In genomic region chr15:58212909-58213526, GRCh38 we compare ENCODE assay signal across 8 cellular contexts.
DNase-seq lines count a peak whose midpoint lies in the region; ATAC-seq and TF ChIP-seq lines count a peak whose summit lies in the region.

No MANE protein-coding gene starts in this region.

- ATAC-seq in RWPE2 (ENCODE audit: low read depth) (peak; percentile 82), HG02938 (IDR thresholded peaks at IDR 0.05; ENCODE audit: unreplicated experiment) (no peak)
- ATAC-seq in naive thymus-derived CD4-positive, alpha-beta T cell, result no peak

- TF ChIP-seq CTCF in AG09319 (IDR thresholded peaks at IDR 0.05; ENCODE audit: low read depth, low read length) (peak; percentile 72), HEK293 (tag by site-specific recombination; IDR thresholded peaks at IDR 0.05) (no peak), RWPE2 (IDR thresholded peaks at IDR 0.05; ENCODE audit: poor library complexity, severe bottlenecking) (peak; percentile 90), foreskin fibroblast (IDR thresholded peaks at IDR 0.05; ENCODE audit: low read depth, low read length) (peak; percentile 77), spleen (IDR thresholded peaks at IDR 0.05 in 8 of 11, conservative IDR thresholded peaks at IDR 0.05 in 3 of 11) (peak in 8 of 11 experiments; percentile 10 to 52 (median 44))

- CTCF ChIA-PET in HEK293 (lab: Yijun Ruan, JAX), result interaction anchor here (1.0 to 1.3 kb wide), 2 partner anchors 9 to 183 kb away, joined by 3 to 4 read pairs; no protein-coding TSS in a partner anchor
- CTCF ChIA-PET in naive thymus-derived CD4-positive, alpha-beta T cell (lab: Charles Lee), result no interaction called here

- H3K36me3 Mint-ChIP-seq in naive thymus-derived CD4-positive, alpha-beta T cell, result no peaks in the 10 kb centered on the region

- H3K9me3 ChIP-seq in HEK293 (ENCODE audit: control insufficient read depth, insufficient read depth, low read depth, low read length) (no peaks in the 10 kb centered on the region), RWPE2 (ENCODE audit: severe bottlenecking) (no peaks in the 10 kb centered on the region), spleen (no peaks in the 10 kb centered on the region)
- no peaks in the 10 kb centered on the region for H3K9me3 ChIP-seq in effector memory CD4-positive, alpha-beta T cell (ENCODE audit: control insufficient read depth, low read length)
- H3K9me3 ChIP-seq in naive thymus-derived CD4-positive, alpha-beta T cell (ENCODE audit: control insufficient read depth in 2 of 3, low read length in 3 of 3), result no peaks in the 10 kb centered on the region

- H3K4me3 Mint-ChIP-seq in naive thymus-derived CD4-positive, alpha-beta T cell, result no peak overlapping the region

- DNase-seq in AG09319 (ENCODE audit: extremely low read depth, low read depth), result no peak
- DNase-seq in RWPE2 (ENCODE audit: low spot score), result no peak
- peak in 1 of 2 donors; percentile 71 for DNase-seq in foreskin fibroblast
- no peak for DNase-seq in spleen
- no peak for DNase-seq in effector memory CD4-positive, alpha-beta T cell
- DNase-seq in naive thymus-derived CD4-positive, alpha-beta T cell, result no peak

- H3K36me3 ChIP-seq in HEK293 (ENCODE audit: control insufficient read depth in 2 of 2, insufficient read depth in 1 of 2, low read length in 2 of 2) (no peaks in the 10 kb centered on the region), RWPE2 (ENCODE audit: low read depth) (no peaks in the 10 kb centered on the region), spleen (no peaks in the 10 kb centered on the region)
- H3K36me3 ChIP-seq in effector memory CD4-positive, alpha-beta T cell (ENCODE audit: control insufficient read depth, insufficient read depth, low read length), result no peaks in the 10 kb centered on the region
- no peaks in the 10 kb centered on the region for H3K36me3 ChIP-seq in naive thymus-derived CD4-positive, alpha-beta T cell (ENCODE audit: control insufficient read depth in 2 of 3, insufficient read depth in 3 of 3, low read length in 3 of 3)

- H3K27ac ChIP-seq in HEK293 (ENCODE audit: extremely low read depth, low read depth, low read length), result no peak overlapping the region
- H3K27ac ChIP-seq in RWPE2 (ENCODE audit: poor library complexity, severe bottlenecking), result no peak overlapping the region
- H3K27ac ChIP-seq in spleen, result no peak overlapping the region
- H3K27ac ChIP-seq in effector memory CD4-positive, alpha-beta T cell (ENCODE audit: insufficient read depth, low read length, poor library complexity, severe bottlenecking), result no peak overlapping the region
- no peak overlapping the region for H3K27ac ChIP-seq in naive thymus-derived CD4-positive, alpha-beta T cell (ENCODE audit: low read depth, low read length)

- POLR2A ChIA-PET in HEK293 (lab: Yijun Ruan, JAX), result no interaction called here
- POLR2A ChIA-PET in naive thymus-derived CD4-positive, alpha-beta T cell (lab: Charles Lee), result no interaction called here

- no peaks in the 10 kb centered on the region for H3K27me3 ChIP-seq in RWPE2 (ENCODE audit: insufficient read depth, poor library complexity, severe bottlenecking)
- no peaks in the 10 kb centered on the region for H3K27me3 ChIP-seq in spleen (replicated peaks in 1 of 7)
- H3K27me3 ChIP-seq in effector memory CD4-positive, alpha-beta T cell (replicated peaks; ENCODE audit: control insufficient read depth, insufficient read depth, low read length, poor library complexity, severe bottlenecking), result no peaks in the 10 kb centered on the region
- H3K27me3 ChIP-seq in naive thymus-derived CD4-positive, alpha-beta T cell (ENCODE audit: control insufficient read depth in 2 of 2, insufficient read depth in 2 of 2, low read length in 2 of 2), result no peaks in the 10 kb centered on the region

- H3K27me3 Mint-ChIP-seq in naive thymus-derived CD4-positive, alpha-beta T cell, result peaks cover 0 to 15% (median 0%) of the 10 kb centered on the region in 5 donors

- H3K4me1 Mint-ChIP-seq in naive thymus-derived CD4-positive, alpha-beta T cell, result peaks cover 0 to 3% (median 0%) of the 10 kb centered on the region in 7 donors

- no peak for TF ChIP-seq POLR2A in spleen (IDR thresholded peaks at IDR 0.05)

- intact Hi-C loops in spleen (cut with DNase I; ENCODE audit: low total_unique reads), result no loop called here
- intact Hi-C loops in naive thymus-derived CD4-positive, alpha-beta T cell (cut with micrococcal nuclease), result no loop called here

- no peak overlapping the region for H3K27ac Mint-ChIP-seq in naive thymus-derived CD4-positive, alpha-beta T cell

- 72 to 82% (median 73%) methylated on average over 7 of the region's 7 CpGs for WGBS in spleen, 5 donors

- no peaks in the 10 kb centered on the region for H3K9me3 Mint-ChIP-seq in naive thymus-derived CD4-positive, alpha-beta T cell

- H3K4me1 ChIP-seq in HEK293 (ENCODE audit: control insufficient read depth, insufficient read depth, low read length) (no peaks in the 10 kb centered on the region), RWPE2 (ENCODE audit: insufficient read depth, poor library complexity, severe bottlenecking) (peaks cover 6% of the 10 kb centered on the region), spleen (no peaks in the 10 kb centered on the region)
- no peaks in the 10 kb centered on the region for H3K4me1 ChIP-seq in effector memory CD4-positive, alpha-beta T cell (ENCODE audit: control insufficient read depth, insufficient read depth, low read length, poor library complexity, severe bottlenecking)
- H3K4me1 ChIP-seq in naive thymus-derived CD4-positive, alpha-beta T cell (ENCODE audit: control insufficient read depth in 2 of 2, insufficient read depth in 2 of 2, low read length in 2 of 2), result no peaks in the 10 kb centered on the region

- H3K4me3 ChIP-seq in HEK293 (ENCODE audit: low read depth, low read length) (no peak overlapping the region), RWPE2 (ENCODE audit: severe bottlenecking) (no peak overlapping the region), foreskin fibroblast (ENCODE audit: low read depth in 1 of 2, low read length in 2 of 2) (no peak overlapping the region), spleen (no peak overlapping the region)
- no peak overlapping the region for H3K4me3 ChIP-seq in effector memory CD4-positive, alpha-beta T cell (ENCODE audit: insufficient read depth, low read depth, low read length, poor library complexity, severe bottlenecking)
- H3K4me3 ChIP-seq in naive thymus-derived CD4-positive, alpha-beta T cell (ENCODE audit: low read length), result no peak overlapping the region

TF ChIP-seq in HEK293, 187 proteins besides CTCF, POLR2A, EP300 and RAD21:
- no peak for TF ChIP-seq ZNF596 (tag by site-specific recombination; IDR thresholded peaks at IDR 0.05)
- TF ChIP-seq SP3 (tag by site-specific recombination; IDR thresholded peaks at IDR 0.05), result no peak
- no peak for TF ChIP-seq ZNF549 (tag by site-specific recombination; IDR thresholded peaks at IDR 0.05)
- peak; percentile 30; the same call in 1 of the 2 replicates for TF ChIP-seq ZNF654 (tag by site-specific recombination; IDR thresholded peaks at IDR 0.05; ENCODE audit: low read depth)
- no peak for TF ChIP-seq WT1 (tag by site-specific recombination; IDR thresholded peaks at IDR 0.05)
- no peak for TF ChIP-seq ZNF600 (tag by site-specific recombination; IDR thresholded peaks at IDR 0.05)
- no peak for TF ChIP-seq EGR2 (tag by site-specific recombination; IDR thresholded peaks at IDR 0.05; ENCODE audit: low read depth)
- no peak for TF ChIP-seq GLI4 (tag by site-specific recombination; IDR thresholded peaks at IDR 0.05)
